ENCODE assay signal across 19 cellular contexts in the genomic region with DNA sequence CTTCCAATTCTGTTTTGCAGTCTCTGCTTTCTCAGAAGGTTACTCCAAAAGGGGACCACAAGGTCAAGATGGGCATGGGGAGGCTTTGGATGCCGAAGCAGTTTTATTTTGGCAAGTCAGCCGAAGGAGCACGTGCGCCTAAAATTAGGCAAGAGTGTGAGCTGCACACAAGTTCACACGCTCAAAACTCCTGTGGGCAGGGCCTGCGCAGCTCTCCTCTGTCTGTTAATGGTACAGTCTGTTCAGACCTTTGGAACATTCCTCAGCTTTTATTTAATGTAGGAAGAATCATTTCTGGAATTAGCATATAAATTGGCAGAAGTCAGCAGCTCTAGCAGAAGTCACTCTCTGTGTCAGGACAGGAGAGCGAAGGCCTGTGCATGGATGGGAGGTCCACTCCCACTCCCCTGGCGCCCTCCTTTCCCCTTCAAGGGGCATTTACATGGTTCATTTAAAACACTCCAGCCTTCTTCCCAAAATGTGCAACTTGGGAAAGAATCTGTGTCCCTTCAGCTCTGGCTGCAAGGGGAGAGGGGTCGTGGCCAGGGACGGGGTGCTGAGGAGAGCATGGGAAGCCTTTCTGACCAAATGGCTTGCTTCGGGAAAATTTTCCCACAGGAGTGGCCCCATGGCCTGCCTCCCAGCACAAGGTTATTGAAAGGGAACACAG. TPM values are rescaled to one million over a fixed set of nuclear protein-coding genes. Genes with fewer than 3 reads are reported as not detected.
"Had no signal": no experiment of that assay in that cellular context is flagged by ENCODE, and none has a peak within 500 bp of the region (broad histone marks: within the 10 kb centered on the region; RNA-seq: fewer than 3 reads in every experiment).

No MANE protein-coding gene starts in this region.

- H3K36me3 ChIP-seq: left lung, thyroid gland had no signal

- H3K27me3 ChIP-seq: left lung, thyroid gland had no signal

- ATAC-seq: activated T-cell treated with anti-CD3 and anti-CD28 coated beads, Interleukin-2, amount 50 U/mL, for 72 hours; left lung had no signal

- H3K9me3 ChIP-seq: left lung, thyroid gland had no signal

- H3K4me3 ChIP-seq: left lung, thyroid gland had no signal

- DNase-seq: activated CD4-positive, alpha-beta memory T cell treated with anti-CD3 and anti-CD28 coated beads, Interleukin-2, amount 10 ng/mL, durations not matched to agents 7 days and 5 days; activated CD4-positive, alpha-beta T cell treated with anti-CD3 and anti-CD28 coated beads, Interleukin-2, amount 10 ng/mL, durations not matched to agents 24 days and 14 days; activated CD4-positive, CD25-positive, alpha-beta regulatory T cell; activated effector memory CD4-positive, alpha-beta T cell treated with Interleukin-2 at 50 U/mL for 16 hours; activated naive CD4-positive, alpha-beta T cell treated with anti-CD3 and anti-CD28 coated beads for 36 hours; activated naive CD8-positive, alpha-beta T cell treated with anti-CD3 and anti-CD28 coated beads, Interleukin-2, amount 10 ng/mL, durations not matched to agents 7 days and 5 days; activated T-cell treated with anti-CD3 and anti-CD28 coated beads, Interleukin-2, amount 50 U/mL, for 72 hours; amniotic stem cell; foreskin fibroblast; mammary epithelial cell; occipital lobe; retina; stimulated activated CD4-positive, alpha-beta T cell treated with anti-CD3 and anti-CD28 coated beads, Interleukin-4, amount 100 ng/mL, for 24 hours; stimulated activated naive CD4-positive, alpha-beta T cell treated with Interleukin-2 at 50 U/mL for 16 hours; T1000; thyroid gland had no signal

- H3K27ac ChIP-seq: epithelial cell of prostate, left lung, thyroid gland had no signal

RNA-seq across cellular contexts. Expression of gene SMIM38, which starts 44.0 kb away (rescaled TPM):
- total RNA-seq: kidney epithelial cell had no signal
- polyA plus RNA-seq: mammary epithelial cell had no signal
